Comparison of ENCODE assay signal across 1 cellular context in the genomic region with DNA sequence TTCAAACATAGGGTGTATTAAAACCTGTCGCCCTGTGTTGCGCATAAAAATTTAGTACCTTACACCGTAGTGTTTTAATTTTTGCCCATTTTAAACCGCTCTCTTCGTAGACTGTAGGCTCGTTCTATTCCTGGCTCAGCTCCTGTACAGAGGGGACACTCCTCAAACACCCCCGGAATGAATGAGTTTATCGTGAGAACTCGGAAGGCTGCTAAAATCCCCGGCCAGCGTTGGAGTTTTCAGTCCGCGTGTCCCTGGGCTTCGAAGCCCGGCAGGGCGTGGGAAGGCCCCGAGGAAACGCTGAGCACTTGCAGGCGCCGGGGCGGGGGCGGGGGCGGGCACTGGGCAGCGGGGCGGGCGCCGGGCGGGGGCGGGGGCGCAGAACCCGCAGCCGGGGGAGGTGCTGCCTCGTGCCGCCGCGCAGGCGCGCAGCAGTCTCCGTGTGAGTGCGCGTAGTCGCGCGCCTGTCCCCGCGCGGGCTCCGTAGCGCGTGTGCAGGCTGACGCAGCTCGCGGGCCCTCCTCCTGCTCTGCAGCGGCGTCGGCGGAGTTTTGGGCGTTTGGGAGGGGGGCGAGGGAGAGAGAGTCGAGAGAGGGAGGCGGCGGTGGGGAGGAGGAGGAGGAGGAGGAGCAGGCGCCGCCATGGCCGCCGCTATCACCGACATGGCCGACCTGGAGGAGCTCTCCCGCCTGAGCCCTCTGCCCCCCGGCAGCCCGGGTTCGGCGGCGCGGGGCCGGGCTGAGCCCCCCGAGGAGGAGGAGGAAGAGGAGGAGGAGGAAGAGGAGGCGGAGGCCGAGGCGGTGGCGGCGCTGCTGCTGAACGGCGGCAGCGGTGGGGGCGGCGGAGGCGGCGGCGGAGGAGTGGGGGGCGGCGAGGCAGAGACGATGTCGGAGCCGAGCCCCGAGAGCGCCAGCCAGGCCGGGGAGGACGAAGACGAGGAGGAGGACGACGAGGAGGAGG.
TF ChIP-seq lines count a peak whose summit lies in the region.

A gene with protein sequence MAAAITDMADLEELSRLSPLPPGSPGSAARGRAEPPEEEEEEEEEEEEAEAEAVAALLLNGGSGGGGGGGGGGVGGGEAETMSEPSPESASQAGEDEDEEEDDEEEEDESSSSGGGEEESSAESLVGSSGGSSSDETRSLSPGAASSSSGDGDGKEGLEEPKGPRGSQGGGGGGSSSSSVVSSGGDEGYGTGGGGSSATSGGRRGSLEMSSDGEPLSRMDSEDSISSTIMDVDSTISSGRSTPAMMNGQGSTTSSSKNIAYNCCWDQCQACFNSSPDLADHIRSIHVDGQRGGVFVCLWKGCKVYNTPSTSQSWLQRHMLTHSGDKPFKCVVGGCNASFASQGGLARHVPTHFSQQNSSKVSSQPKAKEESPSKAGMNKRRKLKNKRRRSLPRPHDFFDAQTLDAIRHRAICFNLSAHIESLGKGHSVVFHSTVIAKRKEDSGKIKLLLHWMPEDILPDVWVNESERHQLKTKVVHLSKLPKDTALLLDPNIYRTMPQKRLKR (plus strand): TSS at position 434 of the 960 bp plus-strand sequence. CDS start 208 bp downstream, at position 642.

TF ChIP-seq in HepG2, 621 proteins besides CTCF, POLR2A, EP300 and RAD21 (continued from another document and continues in another):
- TF ChIP-seq, protein P1, sequence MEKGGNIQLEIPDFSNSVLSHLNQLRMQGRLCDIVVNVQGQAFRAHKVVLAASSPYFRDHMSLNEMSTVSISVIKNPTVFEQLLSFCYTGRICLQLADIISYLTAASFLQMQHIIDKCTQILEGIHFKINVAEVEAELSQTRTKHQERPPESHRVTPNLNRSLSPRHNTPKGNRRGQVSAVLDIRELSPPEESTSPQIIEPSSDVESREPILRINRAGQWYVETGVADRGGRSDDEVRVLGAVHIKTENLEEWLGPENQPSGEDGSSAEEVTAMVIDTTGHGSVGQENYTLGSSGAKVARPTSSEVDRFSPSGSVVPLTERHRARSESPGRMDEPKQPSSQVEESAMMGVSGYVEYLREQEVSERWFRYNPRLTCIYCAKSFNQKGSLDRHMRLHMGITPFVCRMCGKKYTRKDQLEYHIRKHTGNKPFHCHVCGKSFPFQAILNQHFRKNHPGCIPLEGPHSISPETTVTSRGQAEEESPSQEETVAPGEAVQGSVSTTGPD (CRISPR knock-in tag; IDR thresholded peaks at IDR 0.05) = 0 out of 2 replicates have a peak, but pooled peaks have one; percentile 31
- 0 out of 2 replicates have a peak, but pooled peaks have one; percentile 11 for TF ChIP-seq HNF4G (IDR thresholded peaks at IDR 0.05; ENCODE audit: borderline replicate concordance, low read depth, low read length)
- no peak for TF ChIP-seq HNF4G (CRISPR knock-in tag; IDR thresholded peaks at IDR 0.05; ENCODE audit: borderline replicate concordance, low read depth)
- no peak for TF ChIP-seq ZNF780A (CRISPR knock-in tag; IDR thresholded peaks at IDR 0.05)
- TF ChIP-seq, protein P2, sequence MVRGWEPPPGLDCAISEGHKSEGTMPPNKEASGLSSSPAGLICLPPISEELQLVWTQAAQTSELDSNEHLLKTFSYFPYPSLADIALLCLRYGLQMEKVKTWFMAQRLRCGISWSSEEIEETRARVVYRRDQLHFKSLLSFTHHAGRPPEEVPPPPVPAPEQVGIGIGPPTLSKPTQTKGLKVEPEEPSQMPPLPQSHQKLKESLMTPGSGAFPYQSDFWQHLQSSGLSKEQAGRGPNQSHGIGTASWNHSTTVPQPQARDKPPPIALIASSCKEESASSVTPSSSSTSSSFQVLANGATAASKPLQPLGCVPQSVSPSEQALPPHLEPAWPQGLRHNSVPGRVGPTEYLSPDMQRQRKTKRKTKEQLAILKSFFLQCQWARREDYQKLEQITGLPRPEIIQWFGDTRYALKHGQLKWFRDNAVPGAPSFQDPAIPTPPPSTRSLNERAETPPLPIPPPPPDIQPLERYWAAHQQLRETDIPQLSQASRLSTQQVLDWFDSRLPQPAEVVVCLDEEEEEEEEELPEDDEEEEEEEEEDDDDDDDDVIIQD (CRISPR knock-in tag; IDR thresholded peaks at IDR 0.05; ENCODE audit: low read depth) = peak; percentile 51
- TF ChIP-seq, protein P3, sequence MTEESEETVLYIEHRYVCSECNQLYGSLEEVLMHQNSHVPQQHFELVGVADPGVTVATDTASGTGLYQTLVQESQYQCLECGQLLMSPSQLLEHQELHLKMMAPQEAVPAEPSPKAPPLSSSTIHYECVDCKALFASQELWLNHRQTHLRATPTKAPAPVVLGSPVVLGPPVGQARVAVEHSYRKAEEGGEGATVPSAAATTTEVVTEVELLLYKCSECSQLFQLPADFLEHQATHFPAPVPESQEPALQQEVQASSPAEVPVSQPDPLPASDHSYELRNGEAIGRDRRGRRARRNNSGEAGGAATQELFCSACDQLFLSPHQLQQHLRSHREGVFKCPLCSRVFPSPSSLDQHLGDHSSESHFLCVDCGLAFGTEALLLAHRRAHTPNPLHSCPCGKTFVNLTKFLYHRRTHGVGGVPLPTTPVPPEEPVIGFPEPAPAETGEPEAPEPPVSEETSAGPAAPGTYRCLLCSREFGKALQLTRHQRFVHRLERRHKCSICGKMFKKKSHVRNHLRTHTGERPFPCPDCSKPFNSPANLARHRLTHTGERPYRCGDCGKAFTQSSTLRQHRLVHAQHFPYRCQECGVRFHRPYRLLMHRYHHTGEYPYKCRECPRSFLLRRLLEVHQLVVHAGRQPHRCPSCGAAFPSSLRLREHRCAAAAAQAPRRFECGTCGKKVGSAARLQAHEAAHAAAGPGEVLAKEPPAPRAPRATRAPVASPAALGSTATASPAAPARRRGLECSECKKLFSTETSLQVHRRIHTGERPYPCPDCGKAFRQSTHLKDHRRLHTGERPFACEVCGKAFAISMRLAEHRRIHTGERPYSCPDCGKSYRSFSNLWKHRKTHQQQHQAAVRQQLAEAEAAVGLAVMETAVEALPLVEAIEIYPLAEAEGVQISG (CRISPR knock-in tag; IDR thresholded peaks at IDR 0.05) = peak; percentile 85
- TF ChIP-seq CHCHD3 (CRISPR knock-in tag; IDR thresholded peaks at IDR 0.05) = peak; percentile 84; the same call in 1 of the 2 replicates
- peak; percentile 10; the same call in 1 of the 2 replicates for TF ChIP-seq NFKBIZ (CRISPR knock-in tag; IDR thresholded peaks at IDR 0.05)
- TF ChIP-seq ZSCAN9 (CRISPR knock-in tag; IDR thresholded peaks at IDR 0.05; ENCODE audit: borderline replicate concordance) = peak; percentile 79; the same call in 1 of the 2 replicates
- peak; percentile 81 for TF ChIP-seq MXI1 (IDR thresholded peaks at IDR 0.05; ENCODE audit: borderline replicate concordance, low read depth, low read length)
- TF ChIP-seq ZNF205 (CRISPR knock-in tag; IDR thresholded peaks at IDR 0.05) = peak; percentile 29; the same call in 1 of the 2 replicates
- TF ChIP-seq, protein P4, sequence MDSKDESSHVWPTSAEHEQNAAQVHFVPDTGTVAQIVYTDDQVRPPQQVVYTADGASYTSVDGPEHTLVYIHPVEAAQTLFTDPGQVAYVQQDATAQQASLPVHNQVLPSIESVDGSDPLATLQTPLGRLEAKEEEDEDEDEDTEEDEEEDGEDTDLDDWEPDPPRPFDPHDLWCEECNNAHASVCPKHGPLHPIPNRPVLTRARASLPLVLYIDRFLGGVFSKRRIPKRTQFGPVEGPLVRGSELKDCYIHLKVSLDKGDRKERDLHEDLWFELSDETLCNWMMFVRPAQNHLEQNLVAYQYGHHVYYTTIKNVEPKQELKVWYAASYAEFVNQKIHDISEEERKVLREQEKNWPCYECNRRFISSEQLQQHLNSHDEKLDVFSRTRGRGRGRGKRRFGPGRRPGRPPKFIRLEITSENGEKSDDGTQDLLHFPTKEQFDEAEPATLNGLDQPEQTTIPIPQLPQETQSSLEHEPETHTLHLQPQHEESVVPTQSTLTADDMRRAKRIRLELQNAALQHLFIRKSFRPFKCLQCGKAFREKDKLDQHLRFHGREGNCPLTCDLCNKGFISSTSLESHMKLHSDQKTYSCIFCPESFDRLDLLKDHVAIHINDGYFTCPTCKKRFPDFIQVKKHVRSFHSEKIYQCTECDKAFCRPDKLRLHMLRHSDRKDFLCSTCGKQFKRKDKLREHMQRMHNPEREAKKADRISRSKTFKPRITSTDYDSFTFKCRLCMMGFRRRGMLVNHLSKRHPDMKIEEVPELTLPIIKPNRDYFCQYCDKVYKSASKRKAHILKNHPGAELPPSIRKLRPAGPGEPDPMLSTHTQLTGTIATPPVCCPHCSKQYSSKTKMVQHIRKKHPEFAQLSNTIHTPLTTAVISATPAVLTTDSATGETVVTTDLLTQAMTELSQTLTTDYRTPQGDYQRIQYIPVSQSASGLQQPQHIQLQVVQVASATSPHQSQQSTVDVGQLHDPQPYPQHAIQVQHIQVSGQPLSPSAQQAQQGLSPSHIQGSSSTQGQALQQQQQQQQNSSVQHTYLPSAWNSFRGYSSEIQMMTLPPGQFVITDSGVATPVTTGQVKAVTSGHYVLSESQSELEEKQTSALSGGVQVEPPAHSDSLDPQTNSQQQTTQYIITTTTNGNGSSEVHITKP (CRISPR knock-in tag; IDR thresholded peaks at IDR 0.05; ENCODE audit: low read depth) = peak; percentile 63
- no peak for TF ChIP-seq RFX1 (IDR thresholded peaks at IDR 0.05)
- TF ChIP-seq, protein P5, sequence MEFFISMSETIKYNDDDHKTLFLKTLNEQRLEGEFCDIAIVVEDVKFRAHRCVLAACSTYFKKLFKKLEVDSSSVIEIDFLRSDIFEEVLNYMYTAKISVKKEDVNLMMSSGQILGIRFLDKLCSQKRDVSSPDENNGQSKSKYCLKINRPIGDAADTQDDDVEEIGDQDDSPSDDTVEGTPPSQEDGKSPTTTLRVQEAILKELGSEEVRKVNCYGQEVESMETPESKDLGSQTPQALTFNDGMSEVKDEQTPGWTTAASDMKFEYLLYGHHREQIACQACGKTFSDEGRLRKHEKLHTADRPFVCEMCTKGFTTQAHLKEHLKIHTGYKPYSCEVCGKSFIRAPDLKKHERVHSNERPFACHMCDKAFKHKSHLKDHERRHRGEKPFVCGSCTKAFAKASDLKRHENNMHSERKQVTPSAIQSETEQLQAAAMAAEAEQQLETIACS (CRISPR knock-in tag; IDR thresholded peaks at IDR 0.05) = peak; percentile 68; the same call in 1 of the 2 replicates
- 0 out of 2 replicates have a peak, but pooled peaks have one; percentile 48 for TF ChIP-seq ZNF614 (CRISPR knock-in tag; IDR thresholded peaks at IDR 0.05; ENCODE audit: borderline replicate concordance)
- TF ChIP-seq KDM5B (CRISPR knock-in tag; IDR thresholded peaks at IDR 0.05; ENCODE audit: borderline replicate concordance) = peak; percentile 73; the same call in 1 of the 2 replicates
- TF ChIP-seq, protein P6, sequence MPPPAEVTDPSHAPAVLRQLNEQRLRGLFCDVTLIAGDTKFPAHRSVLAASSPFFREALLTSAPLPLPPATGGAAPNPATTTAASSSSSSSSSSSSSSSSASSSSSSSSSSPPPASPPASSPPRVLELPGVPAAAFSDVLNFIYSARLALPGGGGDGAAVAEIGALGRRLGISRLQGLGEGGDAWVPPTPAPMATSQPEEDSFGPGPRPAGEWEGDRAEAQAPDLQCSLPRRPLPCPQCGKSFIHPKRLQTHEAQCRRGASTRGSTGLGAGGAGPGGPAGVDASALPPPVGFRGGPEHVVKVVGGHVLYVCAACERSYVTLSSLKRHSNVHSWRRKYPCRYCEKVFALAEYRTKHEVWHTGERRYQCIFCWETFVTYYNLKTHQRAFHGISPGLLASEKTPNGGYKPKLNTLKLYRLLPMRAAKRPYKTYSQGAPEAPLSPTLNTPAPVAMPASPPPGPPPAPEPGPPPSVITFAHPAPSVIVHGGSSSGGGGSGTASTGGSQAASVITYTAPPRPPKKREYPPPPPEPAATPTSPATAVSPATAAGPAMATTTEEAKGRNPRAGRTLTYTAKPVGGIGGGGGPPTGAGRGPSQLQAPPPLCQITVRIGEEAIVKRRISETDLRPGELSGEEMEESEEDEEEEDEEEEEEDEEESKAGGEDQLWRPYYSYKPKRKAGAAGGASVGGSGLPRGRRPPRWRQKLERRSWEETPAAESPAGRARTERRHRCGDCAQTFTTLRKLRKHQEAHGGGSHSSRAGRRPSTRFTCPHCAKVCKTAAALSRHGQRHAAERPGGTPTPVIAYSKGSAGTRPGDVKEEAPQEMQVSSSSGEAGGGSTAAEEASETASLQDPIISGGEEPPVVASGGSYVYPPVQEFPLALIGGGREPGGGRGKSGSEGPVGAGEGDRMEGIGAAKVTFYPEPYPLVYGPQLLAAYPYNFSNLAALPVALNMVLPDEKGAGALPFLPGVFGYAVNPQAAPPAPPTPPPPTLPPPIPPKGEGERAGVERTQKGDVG (CRISPR knock-in tag; IDR thresholded peaks at IDR 0.05; ENCODE audit: borderline replicate concordance) = peak; percentile 67; the same call in 1 of the 2 replicates
- TF ChIP-seq, protein P7, sequence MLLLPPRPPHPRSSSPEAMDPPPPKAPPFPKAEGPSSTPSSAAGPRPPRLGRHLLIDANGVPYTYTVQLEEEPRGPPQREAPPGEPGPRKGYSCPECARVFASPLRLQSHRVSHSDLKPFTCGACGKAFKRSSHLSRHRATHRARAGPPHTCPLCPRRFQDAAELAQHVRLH (CRISPR knock-in tag; IDR thresholded peaks at IDR 0.05; ENCODE audit: borderline replicate concordance, low read depth) = peak; percentile 86; the same call in 1 of the 2 replicates
- peak; percentile 87 for TF ChIP-seq YEATS4 (CRISPR knock-in tag; IDR thresholded peaks at IDR 0.05; ENCODE audit: borderline replicate concordance)
- TF ChIP-seq CBX2 (IDR thresholded peaks at IDR 0.05; ENCODE audit: low read depth, low read length) = no peak
- 0 out of 2 replicates have a peak, but pooled peaks have one; percentile 31 for TF ChIP-seq CBX2 (CRISPR knock-in tag; IDR thresholded peaks at IDR 0.05; ENCODE audit: low read depth)
- peak; percentile 70 for TF ChIP-seq GABPB1 (CRISPR knock-in tag; IDR thresholded peaks at IDR 0.05)
- TF ChIP-seq PHB2 (IDR thresholded peaks at IDR 0.05; ENCODE audit: partially characterized antibody) = no peak
- TF ChIP-seq CBFB (CRISPR knock-in tag; IDR thresholded peaks at IDR 0.05) = 0 out of 2 replicates have a peak, but pooled peaks have one; percentile 38
- peak; percentile 71 for TF ChIP-seq ZNF317 (CRISPR knock-in tag; IDR thresholded peaks at IDR 0.05)
- TF ChIP-seq NBN (conservative IDR thresholded peaks at IDR 0.05) = no peak
- TF ChIP-seq EZH2 (conservative IDR thresholded peaks at IDR 0.05; ENCODE audit: low read depth, low read length) = no peak
- TF ChIP-seq RFXAP (CRISPR knock-in tag; IDR thresholded peaks at IDR 0.05; ENCODE audit: borderline replicate concordance) = peak; percentile 77; the same call in 1 of the 2 replicates
- TF ChIP-seq ZNF430 (CRISPR knock-in tag; IDR thresholded peaks at IDR 0.05) = no peak; the same call in 1 of the 2 replicates
- TF ChIP-seq ZNF841 (CRISPR knock-in tag; IDR thresholded peaks at IDR 0.05; ENCODE audit: borderline replicate concordance) = peak; percentile 20; the same call in 1 of the 2 replicates
- TF ChIP-seq IRF2 (CRISPR knock-in tag; IDR thresholded peaks at IDR 0.05) = peak; percentile 68
- TF ChIP-seq, protein P8, sequence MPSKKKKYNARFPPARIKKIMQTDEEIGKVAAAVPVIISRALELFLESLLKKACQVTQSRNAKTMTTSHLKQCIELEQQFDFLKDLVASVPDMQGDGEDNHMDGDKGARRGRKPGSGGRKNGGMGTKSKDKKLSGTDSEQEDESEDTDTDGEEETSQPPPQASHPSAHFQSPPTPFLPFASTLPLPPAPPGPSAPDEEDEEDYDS (CRISPR knock-in tag; IDR thresholded peaks at IDR 0.05) = peak; percentile 43; the same call in 1 of the 2 replicates
- peak; percentile 8; the same call in 1 of the 2 replicates for TF ChIP-seq ZNF225 (CRISPR knock-in tag; IDR thresholded peaks at IDR 0.05)
- no peak for TF ChIP-seq ZNF562 (CRISPR knock-in tag; IDR thresholded peaks at IDR 0.05; ENCODE audit: borderline replicate concordance)
- 0 out of 2 replicates have a peak, but pooled peaks have one; percentile 10 for TF ChIP-seq MAFG (CRISPR knock-in tag; IDR thresholded peaks at IDR 0.05)
- no peak for TF ChIP-seq SP1 (IDR thresholded peaks at IDR 0.05)
- peak; percentile 72 for TF ChIP-seq SP1 (CRISPR knock-in tag; IDR thresholded peaks at IDR 0.05)
